ENCODE assay signal across 1 cellular context in genomic region chr11:15727125-15727524, GRCh38.
TF ChIP-seq lines count a peak whose summit lies in the region.

No MANE protein-coding gene starts in this region.

TF ChIP-seq in IMR-90, 13 proteins besides CTCF, POLR2A, EP300 and RAD21 (continued from another document):
- TF ChIP-seq USF2 (IDR thresholded peaks at IDR 0.05; ENCODE audit: low read depth, low read length): no peak
TF ChIP-seq in IMR-90: peak in this region for 0.
